In the genomic region with DNA sequence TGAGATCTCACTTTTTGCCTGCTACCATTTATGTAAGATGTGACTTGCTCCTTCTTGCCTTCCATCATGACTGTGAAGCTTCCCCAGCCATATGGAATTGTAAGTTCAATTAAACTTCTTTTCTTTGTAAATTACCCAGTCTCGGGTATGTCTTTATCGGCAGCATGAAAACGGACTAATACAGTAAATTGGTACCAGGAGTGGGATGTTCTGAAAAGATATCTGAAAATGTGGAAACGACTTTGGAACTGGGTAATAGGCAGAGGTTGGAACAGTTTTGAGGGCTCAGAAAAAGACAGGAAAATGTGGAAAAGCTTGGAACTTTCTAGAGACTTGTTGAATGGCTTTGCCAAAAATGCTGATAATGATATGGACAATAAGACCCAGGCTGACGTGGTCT, we compare ENCODE assay signal across 27 cellular contexts.
"Had no signal": no experiment of that assay in that cellular context is flagged by ENCODE, and none has a peak within 500 bp of the region (broad histone marks: within the 10 kb centered on the region; RNA-seq: fewer than 3 reads in every experiment).

No MANE protein-coding gene starts in this region.

- ATAC-seq: natural killer cell, right cardiac atrium, sciatic nerve, upper lobe of right lung had no signal

- H3K4me1 ChIP-seq: left ventricle myocardium inferior, prostate gland, suprapubic skin, tibial artery, upper lobe of right lung had no signal

- H3K4me2 ChIP-seq: hepatocyte had no signal

- H3K27ac Mint-ChIP-seq: mesothelial cell of epicardium; natural killer cell; nephron progenitor cell; stimulated activated naive CD8-positive, alpha-beta T cell treated with anti-CD3 and anti-CD28 coated beads, Interleukin-15, Interleukin-2, amounts not matched to agents 100 ng/mL and 50 ng/mL, for 24 hours had no signal

- H3K27me3 Mint-ChIP-seq: naive B cell; stimulated activated naive CD8-positive, alpha-beta T cell treated with anti-CD3 and anti-CD28 coated beads, Interleukin-15, Interleukin-2, amounts not matched to agents 100 ng/mL and 50 ng/mL, for 24 hours had no signal

- DNase-seq: islet precursor cell; left ventricle myocardium inferior; mesendoderm; naive B cell; natural killer cell; nephron progenitor cell; ovary; retina; right cardiac atrium; stimulated activated CD4-positive, alpha-beta T cell treated with anti-CD3 and anti-CD28 coated beads, Interleukin-12 subunit alpha, Interleukin-12 subunit beta, amount 100 ng/mL, for 4 hours; stimulated activated CD4-positive, alpha-beta T cell treated with anti-CD3 and anti-CD28 coated beads, Interleukin-15, amount 100 ng/mL, for 24 hours; stimulated activated CD4-positive, alpha-beta T cell treated with anti-CD3 and anti-CD28 coated beads, Interleukin-2, amount 100 ng/mL, for 24 hours; stimulated activated CD4-positive, alpha-beta T cell treated with anti-CD3 and anti-CD28 coated beads, Interleukin-4, amount 100 ng/mL, for 1 hour; stimulated activated naive CD4-positive, alpha-beta T cell; tibial artery; trophoblast cell; upper lobe of right lung had no signal

- H3K4me3 ChIP-seq: hepatocyte, left ventricle myocardium inferior, lung, ovary, prostate gland, skin epidermis, suprapubic skin, thoracic aorta, tibial artery, upper lobe of right lung had no signal

- H3K4me3 Mint-ChIP-seq: mesothelial cell of epicardium; naive B cell; natural killer cell; nephron progenitor cell; stimulated activated naive CD8-positive, alpha-beta T cell treated with anti-CD3 and anti-CD28 coated beads, Interleukin-15, Interleukin-2, amounts not matched to agents 100 ng/mL and 50 ng/mL, for 24 hours had no signal

- FAIRE-seq: urothelium cell line had no signal

- H3K9me3 ChIP-seq: ovary, prostate gland, upper lobe of right lung had no signal

- H3K27me3 ChIP-seq: hepatocyte, ovary, suprapubic skin, tibial artery, upper lobe of right lung had no signal

- H3K27ac ChIP-seq: hepatocyte, left ventricle myocardium inferior, ovary, prostate gland, skin epidermis, suprapubic skin, thoracic aorta, tibial artery, upper lobe of right lung had no signal

- H3K36me3 ChIP-seq: ovary, prostate gland, suprapubic skin, thoracic aorta, tibial artery, upper lobe of right lung had no signal

- H3K4me1 Mint-ChIP-seq: mesothelial cell of epicardium, natural killer cell, nephron progenitor cell had no signal

- H2AFZ ChIP-seq: hepatocyte had no signal

- H3K79me2 ChIP-seq: hepatocyte had no signal
